ENCODE assay signal across 9 cellular contexts in genomic region chr11:65435981-65436411, GRCh38. TPM values are rescaled to one million over a fixed set of nuclear protein-coding genes. Genes with fewer than 3 reads are reported as not detected.
A peak's percentile ranks its signal among the peaks of the same experiment; 100 is the strongest.
DNase-seq lines count a peak whose midpoint lies in the region; ATAC-seq, FAIRE-seq and TF ChIP-seq lines count a peak whose summit lies in the region.
"Had no signal": no experiment of that assay in that cellular context is flagged by ENCODE, and none has a peak within 500 bp of the region (broad histone marks: within the 10 kb centered on the region; RNA-seq: fewer than 3 reads in every experiment).

No MANE protein-coding gene starts in this region.

- peak overlapping the region; percentile 12 to 64 for H3K27ac ChIP-seq in small intestine (ENCODE audit: low read depth in 1 of 2, low read length in 1 of 2)

- peak; percentile 27 for TF ChIP-seq POLR2A in GM15510 (IDR thresholded peaks at IDR 0.05; ENCODE audit: borderline replicate concordance, extremely low read depth, insufficient read length)

- peak in 1 of 2 donors; percentile 10 for ATAC-seq in left cardiac atrium
- ATAC-seq in GM21526 (IDR thresholded peaks at IDR 0.05; ENCODE audit: low FRiP score, unreplicated experiment): no peak
- no peak for ATAC-seq in HG03571 (IDR thresholded peaks at IDR 0.05; ENCODE audit: unreplicated experiment)

- H3K4me1 ChIP-seq in small intestine (ENCODE audit: control insufficient read depth in 2 of 2, insufficient read depth in 1 of 2, low read depth in 1 of 2, low read length in 1 of 2): peaks cover 0 to 2% of the 10 kb centered on the region in 2 donors

- H3K27me3 ChIP-seq in small intestine (ENCODE audit: control insufficient read depth in 2 of 2, insufficient read depth in 2 of 2, low read length in 2 of 2): no peaks in the 10 kb centered on the region

- H3K4me3 ChIP-seq in small intestine (ENCODE audit: low read depth in 1 of 2, low read length in 2 of 2): no peak overlapping the region

- no peaks in the 10 kb centered on the region for H3K9me3 ChIP-seq in small intestine (ENCODE audit: control insufficient read depth, low read depth)

- H3K36me3 ChIP-seq in small intestine (ENCODE audit: control insufficient read depth in 2 of 2, insufficient read depth in 2 of 2, low read length in 2 of 2): peaks cover 0 to 8% of the 10 kb centered on the region in 2 donors

- 81 to 88% (median 84%) methylated on average over 8 of the region's 8 CpGs for WGBS in small intestine, 3 donors

- intact Hi-C loops in left cardiac atrium (cut with DNase I): no loop called here

- no peak for FAIRE-seq in small intestine (lab: Jason Lieb, UNC)

- peak; percentile 11 for DNase-seq in activated CD8-positive, alpha-beta memory T cell treated with anti-CD3 and anti-CD28 coated beads, Interleukin-2, amount 50 U/mL, for 4 hours
- DNase-seq in left cardiac atrium (peak; percentile 35), small intestine (peak; percentile 15), NCI-H748 treated with DMSO at 0.1 percent for 48 hours (lab: John Stamatoyannopoulos, UW) (no peak), OCI-M2 (lab: John Stamatoyannopoulos, UW; ENCODE audit: unreplicated experiment) (no peak)
- DNase-seq: NCI-H510A had no signal

RNA-seq across cellular contexts. Expression of gene NEAT1, which starts 13.4 kb away (rescaled TPM):
- 100 to 1,000 TPM; 405 to 657 TPM for total RNA-seq in left cardiac atrium
- polyA plus RNA-seq in small intestine: 1,000 to 10,000 TPM in 1 of 3 donors, 100 to 1,000 TPM in 2; 256 to 3,420 (median 665) TPM

RNA-seq across cellular contexts. Expression of gene FRMD8, which starts 49.6 kb away (rescaled TPM):
- total RNA-seq in left cardiac atrium: 10 to 100 TPM; 13.4 to 21.5 TPM
- 10 to 100 TPM; 24.4 to 31.1 (median 27.7) TPM for polyA plus RNA-seq in small intestine

RNA-seq across cellular contexts. Expression of gene SLC25A45, which starts 53.5 kb away (rescaled TPM):
- 1 to 10 TPM; 4.1 to 7.2 TPM for total RNA-seq in left cardiac atrium
- polyA plus RNA-seq in small intestine: 10 to 100 TPM; 13.9 to 26.2 (median 18.1) TPM

Comparison
In these comparisons a context has a peak if more than half of its experiments do, and no peak if none do; other contexts are left out.
1. DNase-seq: peak in activated CD8-positive, alpha-beta memory T cell treated with anti-CD3 and anti-CD28 coated beads, Interleukin-2, amount 50 U/mL, for 4 hours (single experiment), left cardiac atrium (single experiment) and small intestine (single experiment); none in NCI-H748 treated with DMSO at 0.1 percent for 48 hours (single experiment) and OCI-M2 (single experiment).